ENCODE assay signal across 37 cellular contexts in the genomic region with DNA sequence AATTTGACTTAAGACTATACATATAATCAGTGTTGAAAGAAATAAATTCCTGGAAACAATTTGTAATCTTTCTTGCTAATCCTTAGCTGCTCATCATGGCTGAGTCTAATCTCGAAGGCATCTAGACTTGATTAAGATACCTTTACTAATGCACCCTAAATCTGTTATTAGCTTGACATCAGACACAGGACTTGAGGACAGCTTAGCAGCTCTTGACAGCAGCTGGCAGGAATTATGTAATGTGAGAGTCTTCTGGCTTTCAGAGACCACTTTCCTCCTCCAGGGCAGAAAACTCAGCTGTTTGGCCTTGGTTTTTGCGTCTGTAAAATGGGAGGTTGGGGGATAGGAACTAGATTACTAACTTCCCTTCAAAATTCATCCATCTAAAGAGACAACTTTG. TPM values are rescaled to one million over a fixed set of nuclear protein-coding genes. Genes with fewer than 3 reads are reported as not detected.
"Had no signal": no experiment of that assay in that cellular context is flagged by ENCODE, and none has a peak within 500 bp of the region (broad histone marks: within the 10 kb centered on the region; RNA-seq: fewer than 3 reads in every experiment).

No MANE protein-coding gene starts in this region.

- FAIRE-seq: endothelial cell of umbilical vein, islet of Langerhans had no signal

- DNase-seq: dermis blood vessel endothelial cell; effector memory CD4-positive, alpha-beta T cell; foreskin melanocyte; glutamatergic neuron; heart right ventricle; hippocampal formation; left cardiac atrium; left lung; mesenchymal stem cell; naive thymus-derived CD8-positive, alpha-beta T cell; nephron progenitor cell; nucleus accumbens; sigmoid colon; stimulated activated CD4-positive, alpha-beta T cell treated with anti-CD3 and anti-CD28 coated beads, Interleukin-2, amount 100 ng/mL, for 24 hours; stimulated activated CD4-positive, alpha-beta T cell treated with anti-CD3 and anti-CD28 coated beads, Interleukin-4, amount 100 ng/mL, for 24 hours; stimulated activated naive CD4-positive, alpha-beta T cell treated with Interleukin-2 at 50 U/mL for 16 hours; stomach; thyroid gland; trophoblast cell had no signal

- ATAC-seq: heart right ventricle; left cardiac atrium; left lung; naive thymus-derived CD8-positive, alpha-beta T cell; stimulated activated effector memory CD8-positive, alpha-beta T cell treated with anti-CD3 and anti-CD28 coated beads, Interleukin-12 subunit alpha, Interleukin-12 subunit beta, amount 100 ng/mL, for 72 hours had no signal

RNA-seq across cellular contexts. Expression of a gene that starts 27.8 kb away (rescaled TPM):
- total RNA-seq: dermis blood vessel endothelial cell; endothelial cell of umbilical vein; epithelial cell of proximal tubule; esophagus muscularis mucosa; heart right ventricle; kidney epithelial cell; left cardiac atrium; left lung; lower leg skin; lung microvascular endothelial cell; mesothelial cell of epicardium; mucosa of gallbladder; naive thymus-derived CD8-positive, alpha-beta T cell; osteocyte; prostate gland; right atrium auricular region; sigmoid colon; skeletal muscle tissue; stomach; subcutaneous adipose tissue; temporal lobe; thyroid gland; ureter; vagina had no signal
- polyA plus RNA-seq: endothelial cell of umbilical vein; heart right ventricle; naive thymus-derived CD8-positive, alpha-beta T cell; sigmoid colon; stomach had no signal

RNA-seq across cellular contexts. Expression of a gene that starts 39.3 kb away (rescaled TPM):
- total RNA-seq: dermis blood vessel endothelial cell; endothelial cell of umbilical vein; epithelial cell of proximal tubule; esophagus muscularis mucosa; heart right ventricle; kidney epithelial cell; left cardiac atrium; left lung; lower leg skin; lung microvascular endothelial cell; mesothelial cell of epicardium; mucosa of gallbladder; naive thymus-derived CD8-positive, alpha-beta T cell; osteocyte; prostate gland; right atrium auricular region; skeletal muscle tissue; subcutaneous adipose tissue; temporal lobe; ureter; vagina had no signal
- polyA plus RNA-seq: endothelial cell of umbilical vein; naive thymus-derived CD8-positive, alpha-beta T cell had no signal
